8 cellular contexts compared by ENCODE assay signal in genomic region chr1:161176468-161177111, GRCh38. TPM values are rescaled to one million over a fixed set of nuclear protein-coding genes. Genes with fewer than 3 reads are reported as not detected.
DNase-seq lines count a peak whose midpoint lies in the region; ATAC-seq and TF ChIP-seq lines count a peak whose summit lies in the region.

No MANE protein-coding gene starts in this region.

- ATAC-seq in GM21723 (IDR thresholded peaks at IDR 0.05; ENCODE audit: unreplicated experiment) (peak; percentile 4), psoas muscle (peak in 2 of 4 donors; percentile 1 to 13), GM19455 (IDR thresholded peaks at IDR 0.05; ENCODE audit: unreplicated experiment) (no peak), HG02642 (IDR thresholded peaks at IDR 0.05; ENCODE audit: poor library complexity, unreplicated experiment) (no peak)

- H3K9me3 ChIP-seq in SJSA1 (replicated peaks) = no peaks in the 10 kb centered on the region
- no peaks in the 10 kb centered on the region for H3K9me3 ChIP-seq in psoas muscle

- H3K27ac ChIP-seq in SJSA1 (peak overlapping the region; percentile 67), psoas muscle (peak overlapping the region; percentile 91)

- DNase-seq in SJSA1 (ENCODE audit: low read depth in 1 of 2, low spot score in 2 of 2) (no peak), fibroblast of villous mesenchyme (ENCODE audit: low read depth) (no peak), psoas muscle (peak in 1 of 2 donors; percentile 28), midbrain (lab: John Stamatoyannopoulos, UW) (no peak), NCI-H2029 treated with DMSO at 0.1 percent for 48 hours (lab: John Stamatoyannopoulos, UW) (no peak)

- H3K4me3 ChIP-seq in SJSA1 (peak overlapping the region; percentile 83), fibroblast of villous mesenchyme (ENCODE audit: low read depth, low read length) (peak overlapping the region; percentile 97), psoas muscle (peak overlapping the region; percentile 77)

- H3K27me3 ChIP-seq in SJSA1 (replicated peaks) = no peaks in the 10 kb centered on the region
- no peaks in the 10 kb centered on the region for H3K27me3 ChIP-seq in psoas muscle (ENCODE audit: insufficient read depth in 3 of 3, low read length in 2 of 3)

- peaks cover 12% of the 10 kb centered on the region for H3K4me1 ChIP-seq in SJSA1 (replicated peaks)
- H3K4me1 ChIP-seq in psoas muscle = peaks cover 24% of the 10 kb centered on the region

- WGBS in psoas muscle, 3 donors = 17 to 18% (median 18%) methylated on average over 15 to 17 of the region's 17 CpGs

- intact Hi-C loops in psoas muscle (cut with DNase I) = loop anchor here in 1 of 2 donors (1.0 kb wide), 2 partner anchors 13 to 44 kb away; partner anchors contain the start of gene DEDD

- TF ChIP-seq CTCF in fibroblast of villous mesenchyme (IDR thresholded peaks at IDR 0.05; ENCODE audit: insufficient read depth, low read depth, low read length) (no peak), psoas muscle (IDR thresholded peaks at IDR 0.05) (no peak)

- H3K36me3 ChIP-seq in SJSA1 = peaks cover 42% of the 10 kb centered on the region
- H3K36me3 ChIP-seq in psoas muscle (ENCODE audit: insufficient read depth in 1 of 2, low read depth in 1 of 2) = peaks cover 6 to 48% of the 10 kb centered on the region in 2 donors

RNA-seq across cellular contexts. Expression of gene B4GALT3, which starts 0.7 kb away (rescaled TPM):
- 32.9 and 37.0 TPM in 2 replicates for total RNA-seq in SJSA1 (2014; rRNA removed; shearing (Covaris generic))
- total RNA-seq in fibroblast of villous mesenchyme = 17.1 and 22.5 TPM in 2 replicates
- total RNA-seq in psoas muscle = 10 to 100 TPM; 16.3 to 32.8 (median 28.9) TPM
- 10 to 100 TPM; 29.3 to 48.1 (median 30.9) TPM for polyA plus RNA-seq in psoas muscle

RNA-seq across cellular contexts. Expression of gene PPOX, which starts 10.4 kb away (rescaled TPM):
- total RNA-seq in SJSA1 (2014; rRNA removed; shearing (Covaris generic)) = 8.9 and 27.7 TPM in 2 replicates
- 10.4 and 12.9 TPM in 2 replicates for total RNA-seq in fibroblast of villous mesenchyme
- 10 to 100 TPM in 1 of 4 donors, 1 to 10 TPM in 3; 4.8 to 12.8 (median 6.9) TPM for total RNA-seq in psoas muscle
- polyA plus RNA-seq in psoas muscle = 10 to 100 TPM in 1 of 3 donors, 1 to 10 TPM in 2; 6.0 to 13.1 (median 7.5) TPM

RNA-seq across cellular contexts. Expression of gene USP21, which starts 17.3 kb away (rescaled TPM):
- 3.7 and 4.8 TPM in 2 replicates for total RNA-seq in SJSA1 (2014; rRNA removed; shearing (Covaris generic))
- total RNA-seq in fibroblast of villous mesenchyme = 8.1 and 8.6 TPM in 2 replicates
- 10 to 100 TPM; 13.4 to 26.5 (median 23.2) TPM for total RNA-seq in psoas muscle
- 10 to 100 TPM; 16.7 to 47.3 (median 22.9) TPM for polyA plus RNA-seq in psoas muscle

RNA-seq across cellular contexts. Expression of gene ADAMTS4, which starts 22.3 kb away (rescaled TPM):
- total RNA-seq in SJSA1 (2014; rRNA removed; shearing (Covaris generic)) = not detected in 2 replicates
- total RNA-seq in fibroblast of villous mesenchyme (6.8 and 8.2 TPM in 2 replicates), psoas muscle (1 to 10 TPM; 1.3 to 8.9 (median 5.2) TPM)
- polyA plus RNA-seq in psoas muscle = 1 to 10 TPM in 1 of 3 donors, under 1 TPM in 2; 0.88 to 1.3 (median 0.92) TPM

RNA-seq across cellular contexts. Expression of gene UFC1, which starts 22.8 kb away (rescaled TPM):
- 60.4 and 105 TPM in 2 replicates for total RNA-seq in SJSA1 (2014; rRNA removed; shearing (Covaris generic))
- 57.7 and 69.1 TPM in 2 replicates for total RNA-seq in fibroblast of villous mesenchyme
- total RNA-seq in psoas muscle = 10 to 100 TPM; 56.6 to 76.2 (median 63.9) TPM
- 100 to 1,000 TPM in 1 of 3 donors, 10 to 100 TPM in 2; 98.2 to 141 (median 99.6) TPM for polyA plus RNA-seq in psoas muscle
